Comparison of ENCODE assay signal across 1 cellular context in genomic region chr5:144156767-144157171, GRCh38.
TF ChIP-seq lines count a peak whose summit lies in the region.

No MANE protein-coding gene starts in this region.

TF ChIP-seq in IMR-90, 13 proteins besides CTCF, POLR2A, EP300 and RAD21:
- TF ChIP-seq ELK1 (IDR thresholded peaks at IDR 0.05; ENCODE audit: borderline replicate concordance, low read depth, low read length) (no peak), USF2 (IDR thresholded peaks at IDR 0.05; ENCODE audit: low read depth, low read length) (no peak), MXI1 (IDR thresholded peaks at IDR 0.05; ENCODE audit: borderline replicate concordance, low read depth, low read length) (0 out of 2 replicates have a peak, but pooled peaks have one; percentile 42), FOS (IDR thresholded peaks at IDR 0.05; ENCODE audit: low read depth, low read length) (no peak), NFE2L2 (IDR thresholded peaks at IDR 0.05; ENCODE audit: low read depth, low read length) (no peak), SMC3 (IDR thresholded peaks at IDR 0.05; ENCODE audit: low read depth, low read length) (no peak)
